10 cellular contexts compared by ENCODE assay signal in genomic region chr20:41428285-41428684, GRCh38.
DNase-seq lines count a peak whose midpoint lies in the region; ATAC-seq and TF ChIP-seq lines count a peak whose summit lies in the region.
"Had no signal": no experiment of that assay in that cellular context is flagged by ENCODE, and none has a peak within 500 bp of the region (broad histone marks: within the 10 kb centered on the region; RNA-seq: fewer than 3 reads in every experiment).

No MANE protein-coding gene starts in this region.

- no peak overlapping the region for H3K4me3 Mint-ChIP-seq in activated CD4-positive, alpha-beta memory T cell treated with anti-CD3 and anti-CD28 coated beads, Interleukin-2, amount 10 ng/mL, durations not matched to agents 7 days and 5 days
- no peak overlapping the region for H3K4me3 Mint-ChIP-seq in nephron progenitor cell

- H3K9ac ChIP-seq in Karpas-422 (ENCODE audit: low read length) = no peak overlapping the region

- TF ChIP-seq CTCF in HFF-Myc (IDR thresholded peaks at IDR 0.05; ENCODE audit: low read depth, low read length, missing control alignments) = no peak
- no peak for TF ChIP-seq CTCF in fibroblast of the aortic adventitia (IDR thresholded peaks at IDR 0.05; ENCODE audit: insufficient read depth, low read length)
- no peak for TF ChIP-seq CTCF in nephron progenitor cell (IDR thresholded peaks at IDR 0.05)

- H3K4me1 Mint-ChIP-seq in activated CD4-positive, alpha-beta memory T cell treated with anti-CD3 and anti-CD28 coated beads, Interleukin-2, amount 10 ng/mL, durations not matched to agents 7 days and 5 days = peaks cover 30% of the 10 kb centered on the region
- peaks cover 24% of the 10 kb centered on the region for H3K4me1 Mint-ChIP-seq in nephron progenitor cell

- POLR2A ChIA-PET in activated CD4-positive, alpha-beta memory T cell treated with anti-CD3 and anti-CD28 coated beads, Interleukin-2, amount 10 ng/mL, durations not matched to agents 7 days and 5 days (lab: Charles Lee) = no interaction called here

- no peaks in the 10 kb centered on the region for H3K9me2 ChIP-seq in Karpas-422 (replicated peaks; ENCODE audit: insufficient read depth, low read length)

- no peaks in the 10 kb centered on the region for H3K27me3 Mint-ChIP-seq in activated CD4-positive, alpha-beta memory T cell treated with anti-CD3 and anti-CD28 coated beads, Interleukin-2, amount 10 ng/mL, durations not matched to agents 7 days and 5 days
- no peaks in the 10 kb centered on the region for H3K27me3 Mint-ChIP-seq in nephron progenitor cell (ENCODE audit: low read depth, poor library complexity)

- H4K20me1 ChIP-seq in Karpas-422 (ENCODE audit: insufficient read depth, low read depth, low read length) = no peaks in the 10 kb centered on the region

- H3K4me1 ChIP-seq in Karpas-422 (ENCODE audit: low read length) = no peaks in the 10 kb centered on the region

- peak overlapping the region; percentile 68 for H3K27ac Mint-ChIP-seq in activated CD4-positive, alpha-beta memory T cell treated with anti-CD3 and anti-CD28 coated beads, Interleukin-2, amount 10 ng/mL, durations not matched to agents 7 days and 5 days
- no peak overlapping the region for H3K27ac Mint-ChIP-seq in nephron progenitor cell

- CTCF ChIA-PET in activated CD4-positive, alpha-beta memory T cell treated with anti-CD3 and anti-CD28 coated beads, Interleukin-2, amount 10 ng/mL, durations not matched to agents 7 days and 5 days (lab: Charles Lee) = no interaction called here

- H3K27ac ChIP-seq in Karpas-422 (ENCODE audit: low read length) = no peak overlapping the region

- peaks cover 63% of the 10 kb centered on the region for H3K36me3 Mint-ChIP-seq in activated CD4-positive, alpha-beta memory T cell treated with anti-CD3 and anti-CD28 coated beads, Interleukin-2, amount 10 ng/mL, durations not matched to agents 7 days and 5 days (ENCODE audit: low read depth)
- H3K36me3 Mint-ChIP-seq in nephron progenitor cell (ENCODE audit: low read depth) = peaks cover 77% of the 10 kb centered on the region

- no peak overlapping the region for H2AFZ ChIP-seq in Karpas-422 (ENCODE audit: low read length)

- DNase-seq in AG08396 (ENCODE audit: low spot score) (peak; percentile 79), HFF-Myc (ENCODE audit: extremely low read depth, low read depth) (peak; percentile 43), fibroblast of the aortic adventitia (ENCODE audit: low read depth) (peak; percentile 11), nephron progenitor cell (no peak), NCI-H2196 treated with DMSO at 0.1 percent for 48 hours (lab: John Stamatoyannopoulos, UW; ENCODE audit: unreplicated experiment) (no peak), Karpas-422 (no peak)
- DNase-seq in activated CD4-positive, alpha-beta memory T cell treated with anti-CD3 and anti-CD28 coated beads, Interleukin-2, amount 10 ng/mL, durations not matched to agents 7 days and 5 days = no peak
- DNase-seq: NCI-H2029, T1000 had no signal

- no peaks in the 10 kb centered on the region; the same call in 1 of the 2 replicates for H3K36me3 ChIP-seq in Karpas-422 (ENCODE audit: insufficient read depth, low read length)

- H3K4me2 ChIP-seq in Karpas-422 (ENCODE audit: low read depth, low read length, poor library complexity, severe bottlenecking) = no peak overlapping the region

- no peaks in the 10 kb centered on the region for H3K27me3 ChIP-seq in Karpas-422 (ENCODE audit: low read length)

- no peaks in the 10 kb centered on the region for H3K9me3 Mint-ChIP-seq in activated CD4-positive, alpha-beta memory T cell treated with anti-CD3 and anti-CD28 coated beads, Interleukin-2, amount 10 ng/mL, durations not matched to agents 7 days and 5 days
- no peaks in the 10 kb centered on the region for H3K9me3 Mint-ChIP-seq in nephron progenitor cell

- no peak for ATAC-seq in GM18502 (IDR thresholded peaks at IDR 0.05; ENCODE audit: poor library complexity, unreplicated experiment)

- no peaks in the 10 kb centered on the region for H3K9me3 ChIP-seq in Karpas-422 (ENCODE audit: low read length)

- no peak overlapping the region for H3K4me3 ChIP-seq in HFF-Myc (replicated peaks; ENCODE audit: low read depth, low read length)
- no peak overlapping the region for H3K4me3 ChIP-seq in fibroblast of the aortic adventitia (ENCODE audit: low read depth, low read length)
- no peak overlapping the region for H3K4me3 ChIP-seq in Karpas-422 (ENCODE audit: low read length)

- H3K79me2 ChIP-seq in Karpas-422 (ENCODE audit: low read length) = no peaks in the 10 kb centered on the region

Comparison
In these comparisons a context has a peak if more than half of its experiments do, and no peak if none do; other contexts are left out.
1. DNase-seq: peak in AG08396 (single experiment), HFF-Myc (single experiment) and fibroblast of the aortic adventitia (single experiment); none in activated CD4-positive, alpha-beta memory T cell treated with anti-CD3 and anti-CD28 coated beads, Interleukin-2, amount 10 ng/mL, durations not matched to agents 7 days and 5 days (single experiment), nephron progenitor cell (single experiment), NCI-H2196 treated with DMSO at 0.1 percent for 48 hours (single experiment) and Karpas-422 (single experiment).